ENCODE assay signal across 1 cellular context in genomic region chr11:27350503-27350902, GRCh38.
A peak's percentile ranks its signal among the peaks of the same experiment; 100 is the strongest.
TF ChIP-seq lines count a peak whose summit lies in the region.

No MANE protein-coding gene starts in this region.

TF ChIP-seq in A549, 52 proteins besides CTCF, POLR2A, EP300 and RAD21:
- TF ChIP-seq ZSCAN20 (CRISPR knock-in tag; IDR thresholded peaks at IDR 0.05) (no peak), JUNB (IDR thresholded peaks at IDR 0.05) (0 out of 2 replicates have a peak, but pooled peaks have one; percentile 4), BHLHE40 (IDR thresholded peaks at IDR 0.05; ENCODE audit: low read depth, low read length) (no peak), MAZ (IDR thresholded peaks at IDR 0.05; ENCODE audit: borderline replicate concordance, low read depth, low read length) (no peak), KDM5A (IDR thresholded peaks at IDR 0.05) (no peak)
